1 cellular context compared by ENCODE assay signal in genomic region chr15:29612701-29613100, GRCh38.
TF ChIP-seq lines count a peak whose summit lies in the region.

No MANE protein-coding gene starts in this region.

TF ChIP-seq in H1, 55 proteins besides CTCF, POLR2A, EP300 and RAD21:
- TF ChIP-seq SUZ12 (IDR thresholded peaks at IDR 0.05; ENCODE audit: low read length): no peak
- TF ChIP-seq HDAC6 (IDR thresholded peaks at IDR 0.05; ENCODE audit: low read depth, low read length): no peak
- no peak for TF ChIP-seq JUND (IDR thresholded peaks at IDR 0.05; ENCODE audit: low read length)
- TF ChIP-seq FOSL1 (IDR thresholded peaks at IDR 0.05; ENCODE audit: insufficient read depth, low read depth, low read length): no peak
- TF ChIP-seq BCL11A (IDR thresholded peaks at IDR 0.05; ENCODE audit: low read depth in 2 of 2, low read length in 2 of 2): no peak
- no peak for TF ChIP-seq TAF1 (IDR thresholded peaks at IDR 0.05; ENCODE audit: low read depth, low read length)
- TF ChIP-seq RBBP5 (IDR thresholded peaks at IDR 0.05; ENCODE audit: borderline replicate concordance, low read depth, low read length): no peak
- no peak for TF ChIP-seq CHD7 (IDR thresholded peaks at IDR 0.05; ENCODE audit: insufficient replicate concordance, low read length)
